In genomic region chr19:46271488-46272197, GRCh38 we compare ENCODE assay signal across 12 cellular contexts. TPM values are rescaled to one million over a fixed set of nuclear protein-coding genes. Genes with fewer than 3 reads are reported as not detected.
DNase-seq lines count a peak whose midpoint lies in the region; ATAC-seq and TF ChIP-seq lines count a peak whose summit lies in the region.
"Had no signal": no experiment of that assay in that cellular context is flagged by ENCODE, and none has a peak within 500 bp of the region (broad histone marks: within the 10 kb centered on the region; RNA-seq: fewer than 3 reads in every experiment).

No MANE protein-coding gene starts in this region.

- no peaks in the 10 kb centered on the region for H3K9me3 ChIP-seq in SJCRH30 (replicated peaks)
- no peaks in the 10 kb centered on the region for H3K9me3 ChIP-seq in body of pancreas

- peaks cover 20% of the 10 kb centered on the region for H3K27me3 Mint-ChIP-seq in osteocyte (ENCODE audit: unreplicated experiment)
- H3K27me3 Mint-ChIP-seq in activated T-helper 2 cell treated with anti-CD3 and anti-CD28 coated beads, Interferon-gamma antibody, Interleukin-2, Interleukin-4, amounts not matched to agents 10 μg/mL and 5 μg/mL and 100 μg/mL, durations not matched to agents 14 hours and 24 hours and 36 hours (ENCODE audit: low read depth): peaks cover 47% of the 10 kb centered on the region

- ATAC-seq in body of pancreas: no peak

- peak; percentile 81 for DNase-seq in ELR (ENCODE audit: low read depth)
- peak; percentile 44 for DNase-seq in LoVo (ENCODE audit: low spot score)
- DNase-seq in dedifferentiated amniotic fluid mesenchymal stem cell (ENCODE audit: extremely low spot score): peak; percentile 43
- DNase-seq in osteocyte (ENCODE audit: extremely low spot score, unreplicated experiment): no peak
- no peak for DNase-seq in SJCRH30
- DNase-seq in activated T-helper 2 cell treated with anti-CD3 and anti-CD28 coated beads, Interferon-gamma antibody, Interleukin-2, Interleukin-4, amounts not matched to agents 10 μg/mL and 5 μg/mL and 100 μg/mL, durations not matched to agents 14 hours and 24 hours and 36 hours (ENCODE audit: low spot score): no peak
- no peak for DNase-seq in NCI-H2171 treated with DMSO at 0.1 percent for 48 hours (lab: John Stamatoyannopoulos, UW)
- no peak for DNase-seq in body of pancreas
- DNase-seq: central memory CD4-positive, alpha-beta T cell; T1000 had no signal

- H3K4me1 Mint-ChIP-seq in osteocyte (ENCODE audit: unreplicated experiment): peaks cover 20% of the 10 kb centered on the region
- H3K4me1 Mint-ChIP-seq in activated T-helper 2 cell treated with anti-CD3 and anti-CD28 coated beads, Interferon-gamma antibody, Interleukin-2, Interleukin-4, amounts not matched to agents 10 μg/mL and 5 μg/mL and 100 μg/mL, durations not matched to agents 14 hours and 24 hours and 36 hours (ENCODE audit: low read depth): peaks cover 9% of the 10 kb centered on the region

- peak overlapping the region; percentile 57 for H3K27ac Mint-ChIP-seq in osteocyte (ENCODE audit: unreplicated experiment)
- no peak overlapping the region for H3K27ac Mint-ChIP-seq in activated T-helper 2 cell treated with anti-CD3 and anti-CD28 coated beads, Interferon-gamma antibody, Interleukin-2, Interleukin-4, amounts not matched to agents 10 μg/mL and 5 μg/mL and 100 μg/mL, durations not matched to agents 14 hours and 24 hours and 36 hours

- no peaks in the 10 kb centered on the region for H3K36me3 ChIP-seq in SJCRH30
- H3K36me3 ChIP-seq in body of pancreas (replicated peaks in 1 of 2; ENCODE audit: insufficient read depth in 1 of 2, low read depth in 2 of 2): no peaks in the 10 kb centered on the region

- intact Hi-C loops in activated T-helper 2 cell treated with anti-CD3 and anti-CD28 coated beads, Interferon-gamma antibody, Interleukin-2, Interleukin-4, amounts not matched to agents 10 μg/mL and 5 μg/mL and 100 μg/mL, durations not matched to agents 14 hours and 24 hours and 36 hours (cut with micrococcal nuclease): no loop called here
- intact Hi-C loops in body of pancreas (cut with DNase I): no loop called here

- WGBS in body of pancreas, 2 donors: 56 to 57% methylated on average over 8 of the region's 8 CpGs

- H3K4me3 ChIP-seq in SJCRH30: no peak overlapping the region
- H3K4me3 ChIP-seq in body of pancreas: no peak overlapping the region

- H3K27me3 ChIP-seq in SJCRH30 (no peaks in the 10 kb centered on the region; the same call in 1 of the 2 replicates), body of pancreas (no peaks in the 10 kb centered on the region)

- no peak overlapping the region for H3K4me3 Mint-ChIP-seq in osteocyte (ENCODE audit: unreplicated experiment)
- no peak overlapping the region for H3K4me3 Mint-ChIP-seq in activated T-helper 2 cell treated with anti-CD3 and anti-CD28 coated beads, Interferon-gamma antibody, Interleukin-2, Interleukin-4, amounts not matched to agents 10 μg/mL and 5 μg/mL and 100 μg/mL, durations not matched to agents 14 hours and 24 hours and 36 hours (ENCODE audit: low read depth)

- H3K4me1 ChIP-seq in SJCRH30: no peaks in the 10 kb centered on the region
- no peaks in the 10 kb centered on the region for H3K4me1 ChIP-seq in body of pancreas

- H3K36me3 Mint-ChIP-seq in osteocyte (ENCODE audit: unreplicated experiment): no peaks in the 10 kb centered on the region
- H3K36me3 Mint-ChIP-seq in activated T-helper 2 cell treated with anti-CD3 and anti-CD28 coated beads, Interferon-gamma antibody, Interleukin-2, Interleukin-4, amounts not matched to agents 10 μg/mL and 5 μg/mL and 100 μg/mL, durations not matched to agents 14 hours and 24 hours and 36 hours (ENCODE audit: low read depth): no peaks in the 10 kb centered on the region

- TF ChIP-seq POLR2A in body of pancreas (IDR thresholded peaks at IDR 0.05): no peak

- H3K27ac ChIP-seq in SJCRH30 (no peak overlapping the region), body of pancreas (no peak overlapping the region)

- TF ChIP-seq CTCF in osteocyte (IDR thresholded peaks at IDR 0.05): no peak
- TF ChIP-seq CTCF in body of pancreas (IDR thresholded peaks at IDR 0.05): no peak

- H3K9me3 Mint-ChIP-seq in osteocyte (ENCODE audit: unreplicated experiment): no peaks in the 10 kb centered on the region
- no peaks in the 10 kb centered on the region for H3K9me3 Mint-ChIP-seq in activated T-helper 2 cell treated with anti-CD3 and anti-CD28 coated beads, Interferon-gamma antibody, Interleukin-2, Interleukin-4, amounts not matched to agents 10 μg/mL and 5 μg/mL and 100 μg/mL, durations not matched to agents 14 hours and 24 hours and 36 hours

RNA-seq across cellular contexts. Expression of gene HIF3A, which starts 25.2 kb away (rescaled TPM):
- total RNA-seq in osteocyte (77.5 and 101 TPM in 2 replicates), body of pancreas (10 to 100 TPM; 24.4 to 63.3 TPM)
- 2.0 and 4.8 TPM in 2 replicates for total RNA-seq in SJCRH30 (2014; rRNA removed; shearing (Covaris generic))
- not detected in 2 replicates for total RNA-seq in activated T-helper 2 cell treated with anti-CD3 and anti-CD28 coated beads, Interferon-gamma antibody, Interleukin-2, Interleukin-4, amounts not matched to agents 10 μg/mL and 5 μg/mL and 100 μg/mL, durations not matched to agents 14 hours and 24 hours and 36 hours
- total RNA-seq: NCI-H460 had no signal

RNA-seq across cellular contexts. Expression of gene IGFL1, which starts 42.1 kb away (rescaled TPM):
- total RNA-seq in osteocyte (not detected in 2 replicates), body of pancreas (not detected)
- not detected in 2 replicates for total RNA-seq in SJCRH30 (2014; rRNA removed; shearing (Covaris generic))
- total RNA-seq in activated T-helper 2 cell treated with anti-CD3 and anti-CD28 coated beads, Interferon-gamma antibody, Interleukin-2, Interleukin-4, amounts not matched to agents 10 μg/mL and 5 μg/mL and 100 μg/mL, durations not matched to agents 14 hours and 24 hours and 36 hours: not detected in 2 replicates
- total RNA-seq: NCI-H460, pulmonary artery endothelial cell had no signal

Comparison
In these comparisons a context has a peak if more than half of its experiments do, and no peak if none do; other contexts are left out.
1. DNase-seq: peak in ELR (single experiment), LoVo (single experiment) and dedifferentiated amniotic fluid mesenchymal stem cell (single experiment); none in osteocyte (single experiment), SJCRH30 (0 of 2), activated T-helper 2 cell treated with anti-CD3 and anti-CD28 coated beads, Interferon-gamma antibody, Interleukin-2, Interleukin-4, amounts not matched to agents 10 μg/mL and 5 μg/mL and 100 μg/mL, durations not matched to agents 14 hours and 24 hours and 36 hours (single experiment), NCI-H2171 treated with DMSO at 0.1 percent for 48 hours (single experiment) and body of pancreas (0 of 4).